8 cellular contexts compared by ENCODE assay signal in genomic region chr15:68053701-68053996, GRCh38. TPM values are rescaled to one million over a fixed set of nuclear protein-coding genes. Genes with fewer than 3 reads are reported as not detected.
DNase-seq lines count a peak whose midpoint lies in the region; FAIRE-seq and TF ChIP-seq lines count a peak whose summit lies in the region.

No MANE protein-coding gene starts in this region.

- H3K27ac ChIP-seq in Karpas-422 (ENCODE audit: low read length) (peak overlapping the region; percentile 43; the same call in 1 of the 2 replicates), ectodermal cell (ENCODE audit: insufficient read depth, low read depth, low read length, poor library complexity, severe bottlenecking) (no peak overlapping the region), neural progenitor cell (no peak overlapping the region)

- no peaks in the 10 kb centered on the region for H3K9me2 ChIP-seq in Karpas-422 (replicated peaks; ENCODE audit: insufficient read depth, low read length)

- H3K4me1 ChIP-seq in Karpas-422 (ENCODE audit: low read length): peaks cover 32% of the 10 kb centered on the region
- peaks cover 25% of the 10 kb centered on the region for H3K4me1 ChIP-seq in ectodermal cell (ENCODE audit: control insufficient read depth, insufficient read depth, low read length)
- peaks cover 41% of the 10 kb centered on the region for H3K4me1 ChIP-seq in neural progenitor cell

- H3K27ac Mint-ChIP-seq in CD14-positive monocyte (peak overlapping the region in 4 of 7 donors; percentile 51 to 91 (median 78)), neural progenitor cell (peak overlapping the region; percentile 87)

- 16 to 20% methylated on average over 7 of the region's 7 CpGs for WGBS in ectodermal cell, 2 experiments

- peaks cover 21% of the 10 kb centered on the region for H3F3A ChIP-seq in neural progenitor cell (ENCODE audit: low read depth)

- H3K9ac ChIP-seq in Karpas-422 (ENCODE audit: low read length) (peak overlapping the region; percentile 68), neural progenitor cell (no peak overlapping the region)

- H3K9me3 Mint-ChIP-seq in CD14-positive monocyte (no peaks in the 10 kb centered on the region), neural progenitor cell (no peaks in the 10 kb centered on the region)

- H3K36me3 Mint-ChIP-seq in CD14-positive monocyte (peaks cover 0 to under 1% of the 10 kb centered on the region in 2 donors), neural progenitor cell (no peaks in the 10 kb centered on the region)

- H3K36me3 ChIP-seq in Karpas-422 (ENCODE audit: insufficient read depth, low read length) (no peaks in the 10 kb centered on the region), ectodermal cell (ENCODE audit: control insufficient read depth, insufficient read depth, low read length) (no peaks in the 10 kb centered on the region), neural progenitor cell (no peaks in the 10 kb centered on the region)

- H3K27me3 Mint-ChIP-seq in CD14-positive monocyte (ENCODE audit: low read depth in 3 of 3) (peaks cover 0 to 2% (median 0%) of the 10 kb centered on the region in 3 donors), neural progenitor cell (ENCODE audit: insufficient read depth, low read depth) (no peaks in the 10 kb centered on the region)

- H3K9me3 ChIP-seq in Karpas-422 (ENCODE audit: low read length): no peaks in the 10 kb centered on the region
- H3K9me3 ChIP-seq in ectodermal cell (ENCODE audit: control insufficient read depth, low read length): no peaks in the 10 kb centered on the region
- H3K9me3 ChIP-seq in neural progenitor cell (ENCODE audit: low read depth): no peaks in the 10 kb centered on the region

- TF ChIP-seq CTCF in CD14-positive monocyte (IDR thresholded peaks at IDR 0.05): no peak
- no peak for TF ChIP-seq CTCF in neural progenitor cell (IDR thresholded peaks at IDR 0.05)
- no peak for TF ChIP-seq CTCF in GM13977 (IDR thresholded peaks at IDR 0.05; ENCODE audit: extremely low read depth, insufficient read depth, missing control alignments)

- FAIRE-seq in GM12892 (lab: Jason Lieb, UNC): no peak

- in situ Hi-C loops in GM13977 (cut with MboI; ENCODE audit: low pct_unique_long_range_greater_than_20kb, low sequenced_read_pairs, unreplicated experiment): no loop called here

- H4K20me1 ChIP-seq in Karpas-422 (ENCODE audit: insufficient read depth, low read depth, low read length) (peaks cover 34% of the 10 kb centered on the region), neural progenitor cell (ENCODE audit: low read depth) (peaks cover 38% of the 10 kb centered on the region)

- no peak for TF ChIP-seq POLR2A in GM12892 (IDR thresholded peaks at IDR 0.05; ENCODE audit: low read depth, low read length)

- H2AFZ ChIP-seq in Karpas-422 (ENCODE audit: low read length) (peak overlapping the region; percentile 91), neural progenitor cell (replicated peaks) (peak overlapping the region; percentile 84)

- peak overlapping the region; percentile 95 for H3K4me2 ChIP-seq in Karpas-422 (ENCODE audit: low read depth, low read length, poor library complexity, severe bottlenecking)
- H3K4me2 ChIP-seq in neural progenitor cell: peak overlapping the region; percentile 79

- H3K4me3 Mint-ChIP-seq in CD14-positive monocyte (peak overlapping the region; percentile 77 to 89), neural progenitor cell (peak overlapping the region; percentile 90)

- no peaks in the 10 kb centered on the region for H3K27me3 ChIP-seq in Karpas-422 (ENCODE audit: low read length)
- H3K27me3 ChIP-seq in ectodermal cell (ENCODE audit: control insufficient read depth, insufficient read depth, low read length, poor library complexity, severe bottlenecking): no peaks in the 10 kb centered on the region
- no peaks in the 10 kb centered on the region for H3K27me3 ChIP-seq in neural progenitor cell

- peaks cover 45% of the 10 kb centered on the region for H3K79me2 ChIP-seq in Karpas-422 (ENCODE audit: low read length)
- H3K79me2 ChIP-seq in neural progenitor cell (ENCODE audit: low read depth): peaks cover 44% of the 10 kb centered on the region

- peaks cover 47% of the 10 kb centered on the region for H3K4me1 Mint-ChIP-seq in CD14-positive monocyte
- peaks cover 42% of the 10 kb centered on the region for H3K4me1 Mint-ChIP-seq in neural progenitor cell

- DNase-seq in CD14-positive monocyte (ENCODE audit: low spot score) (no peak), Karpas-422 (no peak), neural progenitor cell (ENCODE audit: low spot score) (no peak), GM13977 (ENCODE audit: low spot score) (no peak), UCSD-AML1 (lab: John Stamatoyannopoulos, UW; ENCODE audit: unreplicated experiment) (no peak), germinal center (ENCODE audit: low spot score) (no peak), GM12892 (ENCODE audit: insufficient read length) (no peak)

- intact Hi-C loops in CD14-positive monocyte (cut with micrococcal nuclease): loop anchor here in 1 of 2 donors (10.0 kb wide), 1 partner anchor 171 kb away; the partner anchor contains the start of gene CLN6

- H3K4me3 ChIP-seq in Karpas-422 (ENCODE audit: low read length) (peak overlapping the region; percentile 95), ectodermal cell (ENCODE audit: insufficient read depth, low read depth, low read length) (peak overlapping the region; percentile 76), neural progenitor cell (peak overlapping the region; percentile 98)

RNA-seq across cellular contexts. Expression of gene PIAS1, which starts 0.5 kb away (rescaled TPM):
- polyA plus RNA-seq in CD14-positive monocyte: 100 to 1,000 TPM in 1 of 2 donors, 10 to 100 TPM in 1; 89.8 to 109 TPM
- 33.2 and 106 TPM in 2 replicates for total RNA-seq in Karpas-422 (2014; rRNA removed; shearing (Covaris generic); ENCODE audit: low replicate concordance)
- polyA plus RNA-seq in ectodermal cell (2013, experiment 1 of 4): 48.3 TPM
- 55.3 TPM for polyA plus RNA-seq in ectodermal cell (2013, experiment 2 of 4)
- 41.5 TPM for polyA plus RNA-seq in ectodermal cell (2013, experiment 3 of 4)
- polyA plus RNA-seq in ectodermal cell (2013, experiment 4 of 4): 44.8 TPM
- total RNA-seq in neural progenitor cell (ENCODE audit: low replicate concordance): 34.6 and 48.2 TPM in 2 replicates
- polyA plus RNA-seq in GM12892 (2012; ENCODE audit: missing spikeins): 32.2 TPM
